Comparison of ENCODE assay signal across 8 cellular contexts in genomic region chr6:142885182-142885867, GRCh38. TPM values are rescaled to one million over a fixed set of nuclear protein-coding genes. Genes with fewer than 3 reads are reported as not detected.
DNase-seq lines count a peak whose midpoint lies in the region; ATAC-seq, FAIRE-seq and TF ChIP-seq lines count a peak whose summit lies in the region.

No MANE protein-coding gene starts in this region.

- H3K9me3 ChIP-seq in adipocyte (ENCODE audit: control insufficient read depth, low read length): no peaks in the 10 kb centered on the region
- no peaks in the 10 kb centered on the region for H3K9me3 ChIP-seq in right cardiac atrium (ENCODE audit: control insufficient read depth, low read length)

- H3K4me3 ChIP-seq in BJ (ENCODE audit: low read depth, low read length) (peak overlapping the region; percentile 41), adipocyte (ENCODE audit: low read length) (peak overlapping the region; percentile 68), right cardiac atrium (ENCODE audit: low read length) (peak overlapping the region; percentile 71)

- H3K4me1 ChIP-seq in adipocyte (ENCODE audit: control insufficient read depth, insufficient read depth, low read length) (peaks cover 29% of the 10 kb centered on the region), right cardiac atrium (ENCODE audit: control insufficient read depth, insufficient read depth, low read length) (peaks cover 2% of the 10 kb centered on the region)

- POLR2A ChIA-PET in BJ (lab: Charles Lee): interaction anchor here (0.6 kb wide), 1 partner anchor 60 kb away, joined by 3 read pairs; no protein-coding TSS in a partner anchor

- H3K36me3 ChIP-seq in BJ (ENCODE audit: control insufficient read depth, insufficient read depth, low read length) (no peaks in the 10 kb centered on the region), adipocyte (ENCODE audit: control insufficient read depth, insufficient read depth, low read length, severe bottlenecking) (no peaks in the 10 kb centered on the region)

- ATAC-seq in GM19023 (IDR thresholded peaks at IDR 0.05; ENCODE audit: unreplicated experiment): peak; percentile 53
- ATAC-seq in HG03108 (IDR thresholded peaks at IDR 0.05; ENCODE audit: unreplicated experiment): peak; percentile 63
- ATAC-seq in right cardiac atrium: peak; percentile 91 to 94

- DNase-seq in BJ (ENCODE audit: low read depth) (peak; percentile 87), RCC 7860 (ENCODE audit: low spot score) (peak; percentile 99), adipocyte (ENCODE audit: low read depth) (peak; percentile 80), right cardiac atrium (no peak), renal cortical epithelial cell (ENCODE audit: low read depth) (peak; percentile 100), NCI-H524 (lab: John Stamatoyannopoulos, UW) (no peak)

- peak; percentile 97 for FAIRE-seq in RCC 7860 (lab: Jason Lieb, UNC)

- TF ChIP-seq CTCF in BJ (IDR thresholded peaks at IDR 0.05; ENCODE audit: insufficient read depth, low read depth, low read length): no peak

- CTCF ChIA-PET in BJ (lab: Yijun Ruan, JAX): interaction anchor here (0.6 to 1.6 kb wide), 3 partner anchors 138 to 594 kb away, joined by 3 to 4 read pairs (median 3); no protein-coding TSS in a partner anchor

- no peaks in the 10 kb centered on the region for H3K27me3 ChIP-seq in BJ (ENCODE audit: control insufficient read depth, insufficient read depth, low read length)
- H3K27me3 ChIP-seq in adipocyte (replicated peaks; ENCODE audit: control insufficient read depth, insufficient read depth, low read length): no peaks in the 10 kb centered on the region
- H3K27me3 ChIP-seq in right cardiac atrium (ENCODE audit: control insufficient read depth, insufficient read depth): no peaks in the 10 kb centered on the region

- 10% methylated on average over 10 of the region's 10 CpGs for WGBS in right cardiac atrium

- intact Hi-C loops in right cardiac atrium (cut with DNase I): loop anchor here in 3 of 4 donors (10.0 kb wide), 2 partner anchors 59 to 159 kb away; partner anchors contain the start of gene HIVEP2 (in 2 of the 3)

- peak overlapping the region; percentile 77 for H3K27ac ChIP-seq in right cardiac atrium (ENCODE audit: low read length)

- no peak overlapping the region for H3K9ac ChIP-seq in adipocyte (ENCODE audit: low read length)

RNA-seq across cellular contexts. Expression of gene HIVEP2, which starts 59.7 kb away (rescaled TPM):
- 3.7 and 5.5 TPM in 2 replicates for polyA plus RNA-seq in BJ (2011; rRNA removed)
- 10.1 and 14.8 TPM in 2 replicates for polyA minus RNA-seq in BJ (2011; rRNA and poly(A)+ RNA removed)
- total RNA-seq in right cardiac atrium: 10 to 100 TPM; 14.6 to 29.0 (median 18.0) TPM
- 4.5 TPM for polyA plus RNA-seq in right cardiac atrium
- 17.0 and 26.6 TPM in 2 replicates for total RNA-seq in renal cortical epithelial cell

Comparison
In these comparisons a context has a peak if more than half of its experiments do, and no peak if none do; other contexts are left out.
1. DNase-seq: peak in BJ (single experiment), RCC 7860 (single experiment), adipocyte (single experiment) and renal cortical epithelial cell (single experiment); none in right cardiac atrium (0 of 3) and NCI-H524 (0 of 2).
2. Peak in every context shown above with its lines, with median percentiles within 50 percentile points of each other: H3K4me3 ChIP-seq and ATAC-seq.